9 cellular contexts compared by ENCODE assay signal in genomic region chr16:67277999-67278772, GRCh38. TPM values are rescaled to one million over a fixed set of nuclear protein-coding genes. Genes with fewer than 3 reads are reported as not detected.
DNase-seq lines count a peak whose midpoint lies in the region; ATAC-seq lines count a peak whose summit lies in the region.
"Had no signal": no experiment of that assay in that cellular context is flagged by ENCODE, and none has a peak within 500 bp of the region (broad histone marks: within the 10 kb centered on the region; RNA-seq: fewer than 3 reads in every experiment).

No MANE protein-coding gene starts in this region.

- peaks cover 3% of the 10 kb centered on the region; the same call in 1 of the 2 replicates for H3K9me3 ChIP-seq in SJSA1 (replicated peaks)

- DNase-seq in DMS 273 (lab: John Stamatoyannopoulos, UW; ENCODE audit: unreplicated experiment) (peak; percentile 65), DMS 273 treated with DMSO at 0.1 percent for 48 hours (lab: John Stamatoyannopoulos, UW) (no peak), SJSA1 (ENCODE audit: low read depth in 1 of 2, low spot score in 2 of 2) (peak; percentile 77 to 81), fibroblast of peridontal ligament (ENCODE audit: extremely low read depth) (peak; percentile 87), renal cortical epithelial cell (ENCODE audit: low read depth) (peak; percentile 64), MV-4-11 (lab: John Stamatoyannopoulos, UW) (no peak), COLO829 (ENCODE audit: low spot score) (no peak)

- peak overlapping the region; percentile 52 for H3K4me3 ChIP-seq in SJSA1

- H3K27me3 ChIP-seq in SJSA1 (replicated peaks): no peaks in the 10 kb centered on the region

- ATAC-seq in GM21526 (IDR thresholded peaks at IDR 0.05; ENCODE audit: low FRiP score, unreplicated experiment): no peak

- peak overlapping the region; percentile 79 for H3K27ac ChIP-seq in SJSA1
- H3K27ac ChIP-seq: cardiac muscle cell had no signal

- peaks cover 19% of the 10 kb centered on the region for H3K36me3 ChIP-seq in SJSA1
- H3K36me3 ChIP-seq: cardiac muscle cell had no signal

- H3K4me1 ChIP-seq in SJSA1 (replicated peaks): peaks cover 39% of the 10 kb centered on the region

RNA-seq across cellular contexts. Expression of gene PLEKHG4, which starts 1.1 kb away (rescaled TPM):
- 5.0 and 15.1 TPM in 2 replicates for total RNA-seq in SJSA1 (2014; rRNA removed; shearing (Covaris generic))
- total RNA-seq in renal cortical epithelial cell: 13.9 and 18.5 TPM in 2 replicates

RNA-seq across cellular contexts. Expression of gene SLC9A5, which starts 29.4 kb away (rescaled TPM):
- total RNA-seq in SJSA1 (2014; rRNA removed; shearing (Covaris generic)): 1.2 and 1.6 TPM in 2 replicates
- 0.60 and 0.69 TPM in 2 replicates for total RNA-seq in renal cortical epithelial cell

RNA-seq across cellular contexts. Expression of gene FHOD1, which starts 30.9 kb away (rescaled TPM):
- total RNA-seq in SJSA1 (2014; rRNA removed; shearing (Covaris generic)): 15.8 and 18.5 TPM in 2 replicates
- total RNA-seq in renal cortical epithelial cell: 5.4 and 20.5 TPM in 2 replicates

RNA-seq across cellular contexts. Expression of gene KCTD19, which starts 48.4 kb away (rescaled TPM):
- total RNA-seq in SJSA1 (2014; rRNA removed; shearing (Covaris generic)): 0.03 TPM in 1 of 2 replicates, not detected in the other
- 0.25 TPM in 1 of 2 replicates, not detected in the other for total RNA-seq in renal cortical epithelial cell

RNA-seq across cellular contexts. Expression of gene LRRC36, which starts 48.4 kb away (rescaled TPM):
- not detected in 2 replicates for total RNA-seq in SJSA1 (2014; rRNA removed; shearing (Covaris generic))
- total RNA-seq in renal cortical epithelial cell: 1.6 TPM in 1 of 2 replicates, not detected in the other

Comparison
In these comparisons a context has a peak if more than half of its experiments do, and no peak if none do; other contexts are left out.
1. DNase-seq: peak in DMS 273 (single experiment), SJSA1 (2 of 2), fibroblast of peridontal ligament (single experiment) and renal cortical epithelial cell (single experiment); none in DMS 273 treated with DMSO at 0.1 percent for 48 hours (single experiment), MV-4-11 (single experiment) and COLO829 (single experiment).